Comparison of ENCODE assay signal across 10 cellular contexts in genomic region chr19:40192758-40193586, GRCh38. TPM values are rescaled to one million over a fixed set of nuclear protein-coding genes. Genes with fewer than 3 reads are reported as not detected.
DNase-seq lines count a peak whose midpoint lies in the region; ATAC-seq, FAIRE-seq and TF ChIP-seq lines count a peak whose summit lies in the region.
"Had no signal": no experiment of that assay in that cellular context is flagged by ENCODE, and none has a peak within 500 bp of the region (broad histone marks: within the 10 kb centered on the region; RNA-seq: fewer than 3 reads in every experiment).

No MANE protein-coding gene starts in this region.

- H3K27me3 ChIP-seq in RWPE2 (ENCODE audit: insufficient read depth, poor library complexity, severe bottlenecking) (no peaks in the 10 kb centered on the region), gastrocnemius medialis (no peaks in the 10 kb centered on the region)

- no peaks in the 10 kb centered on the region for H3K9me3 ChIP-seq in RWPE2 (ENCODE audit: severe bottlenecking)
- no peaks in the 10 kb centered on the region for H3K9me3 ChIP-seq in gastrocnemius medialis

- H3K4me1 Mint-ChIP-seq in endothelial cell (ENCODE audit: unreplicated experiment) = peaks cover 3% of the 10 kb centered on the region

- no peak for DNase-seq in GM12892 (ENCODE audit: insufficient read length)
- DNase-seq in RWPE2 (ENCODE audit: low spot score) = no peak
- no peak for DNase-seq in endothelial cell (ENCODE audit: low spot score)
- DNase-seq in gastrocnemius medialis = no peak
- no peak for DNase-seq in SHP77 treated with DMSO at 0.1 percent for 48 hours (lab: John Stamatoyannopoulos, UW)
- DNase-seq: KBM-7 had no signal

- H3K4me3 ChIP-seq in RWPE2 (ENCODE audit: severe bottlenecking) (peak overlapping the region; percentile 66), gastrocnemius medialis (peak overlapping the region; percentile 92 to 100 (median 98))

- no peak for TF ChIP-seq POLR2A in GM12892 (IDR thresholded peaks at IDR 0.05; ENCODE audit: low read depth, low read length)
- TF ChIP-seq POLR2A in gastrocnemius medialis (IDR thresholded peaks at IDR 0.05) = no peak

- H3K9me3 Mint-ChIP-seq in endothelial cell (ENCODE audit: unreplicated experiment) = no peaks in the 10 kb centered on the region

- in situ Hi-C loops in gastrocnemius medialis (cut with MboI; ENCODE audit: low sequenced_read_pairs in 4 of 4) = no loop called here

- peaks cover 3% of the 10 kb centered on the region for H3K36me3 Mint-ChIP-seq in endothelial cell (ENCODE audit: low read depth, unreplicated experiment)

- peaks cover 2% of the 10 kb centered on the region for H3K27me3 Mint-ChIP-seq in endothelial cell (ENCODE audit: unreplicated experiment)

- intact Hi-C loops in gastrocnemius medialis (cut with DNase I; ENCODE audit: low total_unique reads) = loop anchor here (10.0 kb wide), 1 partner anchor 198 kb away; the partner anchor contains the start of gene ZNF546

- TF ChIP-seq CTCF in RWPE2 (IDR thresholded peaks at IDR 0.05; ENCODE audit: poor library complexity, severe bottlenecking) (no peak), endothelial cell (IDR thresholded peaks at IDR 0.05; ENCODE audit: unreplicated experiment) (no peak), gastrocnemius medialis (IDR thresholded peaks at IDR 0.05 in 4 of 5, conservative IDR thresholded peaks at IDR 0.05 in 1 of 5) (no peak)

- H3K4me3 Mint-ChIP-seq in endothelial cell (ENCODE audit: unreplicated experiment) = peak overlapping the region; percentile 56

- no peak for ATAC-seq in RWPE2 (ENCODE audit: low read depth)
- no peak for ATAC-seq in gastrocnemius medialis
- no peak for ATAC-seq in HG03139 (IDR thresholded peaks at IDR 0.05; ENCODE audit: unreplicated experiment)
- no peak for ATAC-seq in HG03442 (IDR thresholded peaks at IDR 0.05; ENCODE audit: unreplicated experiment)

- no peaks in the 10 kb centered on the region for H3K36me3 ChIP-seq in RWPE2 (ENCODE audit: low read depth)
- H3K36me3 ChIP-seq in gastrocnemius medialis = no peaks in the 10 kb centered on the region

- FAIRE-seq in GM12892 (lab: Jason Lieb, UNC) = peak; percentile 44
- FAIRE-seq: GM12891 had no signal

- no peak overlapping the region for H3K27ac ChIP-seq in RWPE2 (ENCODE audit: poor library complexity, severe bottlenecking)
- no peak overlapping the region for H3K27ac ChIP-seq in gastrocnemius medialis

- no peak overlapping the region for H3K27ac Mint-ChIP-seq in endothelial cell (ENCODE audit: unreplicated experiment)

- H3K4me1 ChIP-seq in RWPE2 (ENCODE audit: insufficient read depth, poor library complexity, severe bottlenecking) = no peaks in the 10 kb centered on the region
- H3K4me1 ChIP-seq in gastrocnemius medialis = peaks cover 12 to 19% of the 10 kb centered on the region in 2 donors

RNA-seq across cellular contexts. Expression of gene MAP3K10, which starts 1.7 kb away (rescaled TPM):
- 6.8 TPM for polyA plus RNA-seq in GM12892 (2012; ENCODE audit: missing spikeins)
- 20.6 TPM for total RNA-seq in endothelial cell (ENCODE audit: unreplicated experiment)
- 10 to 100 TPM; 16.4 to 25.8 (median 21.6) TPM for total RNA-seq in gastrocnemius medialis

RNA-seq across cellular contexts. Expression of gene TTC9B, which starts 25.2 kb away (rescaled TPM):
- 0.17 TPM for polyA plus RNA-seq in GM12892 (2012; ENCODE audit: missing spikeins)
- total RNA-seq in endothelial cell (ENCODE audit: unreplicated experiment) = 1.1 TPM
- total RNA-seq in gastrocnemius medialis = not detected
- polyA plus RNA-seq: esophagus had no signal

RNA-seq across cellular contexts. Expression of gene CCNP, which starts 33.5 kb away (rescaled TPM):
- not detected for polyA plus RNA-seq in GM12892 (2012; ENCODE audit: missing spikeins)
- total RNA-seq in endothelial cell (ENCODE audit: unreplicated experiment) (0.18 TPM), gastrocnemius medialis (not detected)
